8 cellular contexts compared by ENCODE assay signal in genomic region chr5:110738503-110738811, GRCh38. TPM values are rescaled to one million over a fixed set of nuclear protein-coding genes. Genes with fewer than 3 reads are reported as not detected.
DNase-seq lines count a peak whose midpoint lies in the region; ATAC-seq and TF ChIP-seq lines count a peak whose summit lies in the region.

No MANE protein-coding gene starts in this region.

- H3K9me3 Mint-ChIP-seq in MCF 10A (ENCODE audit: unreplicated experiment) = no peaks in the 10 kb centered on the region

- in situ Hi-C loops in transverse colon (cut with MboI; ENCODE audit: low pct_ligation_motif_present in 1 of 4, low pct_unique_long_range_greater_than_20kb in 1 of 4, low sequenced_read_pairs in 3 of 4) = no loop called here

- H3K27me3 Mint-ChIP-seq in MCF 10A (ENCODE audit: insufficient read depth, unreplicated experiment) = no peaks in the 10 kb centered on the region

- no peaks in the 10 kb centered on the region for H3K9me3 ChIP-seq in right lobe of liver
- H3K9me3 ChIP-seq in transverse colon = no peaks in the 10 kb centered on the region

- H3K4me3 Mint-ChIP-seq in MCF 10A (ENCODE audit: unreplicated experiment) = peak overlapping the region; percentile 88

- no peak for TF ChIP-seq EP300 in transverse colon (IDR thresholded peaks at IDR 0.05; ENCODE audit: low read depth)

- H3K36me3 ChIP-seq in right lobe of liver = no peaks in the 10 kb centered on the region
- H3K36me3 ChIP-seq in transverse colon = no peaks in the 10 kb centered on the region

- peaks cover 7% of the 10 kb centered on the region for H3K4me1 Mint-ChIP-seq in MCF 10A (ENCODE audit: insufficient read depth, unreplicated experiment)

- CTCF ChIA-PET in MCF 10A (lab: Yijun Ruan, JAX) = interaction anchor here (0.7 kb wide), 1 partner anchor 1577 kb away, joined by 3 read pairs; no protein-coding TSS in a partner anchor

- H3K4me3 ChIP-seq in GM12875 (ENCODE audit: low read depth, low read length) (peak overlapping the region; percentile 81), HL-60 (replicated peaks; ENCODE audit: insufficient read depth, low read length) (peak overlapping the region; percentile 80), right lobe of liver (peak overlapping the region; percentile 79 to 93 (median 88)), transverse colon (peak overlapping the region; percentile 62 to 98 (median 74))

- TF ChIP-seq POLR2A in right lobe of liver (IDR thresholded peaks at IDR 0.05) (no peak), transverse colon (IDR thresholded peaks at IDR 0.05) (no peak)

- peak overlapping the region; percentile 84 for H3K27ac ChIP-seq in HL-60 (replicated peaks)
- peak overlapping the region in 2 of 3 donors; percentile 68 to 77 for H3K27ac ChIP-seq in right lobe of liver
- peak overlapping the region; percentile 83 to 95 (median 89) for H3K27ac ChIP-seq in transverse colon

- POLR2A ChIA-PET in MCF 10A (lab: Yijun Ruan, JAX) = interaction anchor here (0.7 to 3.1 kb wide), 13 partner anchors 8 to 1990 kb away, joined by 3 to 15 read pairs (median 4); partner anchors contain the start of genes MAN2A1, TMEM232 and WDR36

- ATAC-seq in GM21515 (IDR thresholded peaks at IDR 0.05; ENCODE audit: unreplicated experiment) (peak; percentile 66), right lobe of liver (peak; percentile 64 to 73 (median 70))

- TF ChIP-seq CTCF in GM12875 (IDR thresholded peaks at IDR 0.05; ENCODE audit: borderline replicate concordance, insufficient read depth, low read depth, low read length) (no peak), HL-60 (IDR thresholded peaks at IDR 0.05; ENCODE audit: insufficient read depth, low read length) (no peak), MCF 10A (IDR thresholded peaks at IDR 0.05; ENCODE audit: unreplicated experiment) (no peak), right lobe of liver (IDR thresholded peaks at IDR 0.05) (no peak), transverse colon (IDR thresholded peaks at IDR 0.05) (no peak)

- peaks cover 0 to 12% (median 3%) of the 10 kb centered on the region in 4 donors for H3K4me1 ChIP-seq in right lobe of liver
- H3K4me1 ChIP-seq in transverse colon = peaks cover 6 to 24% (median 14%) of the 10 kb centered on the region in 4 donors

- intact Hi-C loops in MCF 10A (cut with micrococcal nuclease) (no loop called here), right lobe of liver (cut with DNase I) (no loop called here), transverse colon (cut with DNase I; ENCODE audit: low total_unique reads) (no loop called here)

- no peaks in the 10 kb centered on the region for H3K36me3 Mint-ChIP-seq in MCF 10A (ENCODE audit: insufficient read depth, unreplicated experiment)

- no peaks in the 10 kb centered on the region for H3K27me3 ChIP-seq in HL-60 (ENCODE audit: insufficient read depth, poor library complexity, severe bottlenecking)
- no peaks in the 10 kb centered on the region for H3K27me3 ChIP-seq in right lobe of liver
- no peaks in the 10 kb centered on the region for H3K27me3 ChIP-seq in transverse colon

- 0% methylated on average over 14 of the region's 14 CpGs for WGBS in right lobe of liver (ENCODE audit: insufficient coverage, low coverage, low lambda C conversion rate, missing lambda C conversion rate)
- WGBS in transverse colon (ENCODE audit: low coverage in 1 of 2), 2 donors = 1% methylated on average over 14 of the region's 14 CpGs; no CpG with 5 or more reads in 1 of the 2 donors

- DNase-seq in HL-60 (ENCODE audit: low read depth in 1 of 2, low spot score in 1 of 2) = no peak
- DNase-seq in MCF 10A (ENCODE audit: unreplicated experiment) = no peak
- DNase-seq in right lobe of liver = no peak
- DNase-seq in transverse colon = no peak
- no peak for DNase-seq in H4 (ENCODE audit: low spot score)
- no peak for DNase-seq in globus pallidus (ENCODE audit: low spot score)

- BruUV-seq in MCF 10A (replicated peaks; lab: Mats Ljungman, UMichigan) = TSS peak; percentile 89

- H3K27ac Mint-ChIP-seq in MCF 10A (ENCODE audit: low read depth, unreplicated experiment) = peak overlapping the region; percentile 94

RNA-seq across cellular contexts. Expression of gene SLC25A46, which starts 0.3 kb away (rescaled TPM):
- 42.5 and 42.7 TPM in 2 replicates for total RNA-seq in MCF 10A (2022)
- 10 to 100 TPM; 22.0 to 35.6 (median 26.0) TPM for total RNA-seq in right lobe of liver
- total RNA-seq in transverse colon = 10 to 100 TPM; 62.6 to 84.5 (median 72.0) TPM
- 63.2 and 72.0 TPM in 2 replicates for total RNA-seq in H4 (2014; rRNA removed; shearing (Covaris generic))

RNA-seq across cellular contexts. Expression of gene TMEM232, which starts 12.0 kb away (rescaled TPM):
- 2.8 and 3.1 TPM in 2 replicates for total RNA-seq in MCF 10A (2022)
- total RNA-seq in right lobe of liver = 1 to 10 TPM in 2 of 6 experiments, under 1 TPM in 4; 0.31 to 1.3 (median 0.68) TPM
- 10 to 100 TPM in 1 of 4 donors, 1 to 10 TPM in 2, not detected in 1; 3.8 to 13.1 (median 4.1) TPM for total RNA-seq in transverse colon
- total RNA-seq in H4 (2014; rRNA removed; shearing (Covaris generic)) = 0.66 and 1.7 TPM in 2 replicates
